ENCODE assay signal across 3 cellular contexts in genomic region chr2:120371969-120372625, GRCh38.
TF ChIP-seq lines count a peak whose summit lies in the region.

No MANE protein-coding gene starts in this region.

TF ChIP-seq in H1, 55 proteins besides CTCF, POLR2A, EP300 and RAD21:
- peak; percentile 3 for TF ChIP-seq EZH2 (IDR thresholded peaks at IDR 0.05; ENCODE audit: low read depth, low read length, severe bottlenecking)
- no peak for TF ChIP-seq KDM4A (IDR thresholded peaks at IDR 0.05; ENCODE audit: low read depth, low read length, severe bottlenecking)
- no peak for TF ChIP-seq ATF3 (IDR thresholded peaks at IDR 0.05; ENCODE audit: insufficient read depth, low read depth, low read length)
- no peak for TF ChIP-seq SIN3A (conservative IDR thresholded peaks at IDR 0.05 in 1 of 2, IDR thresholded peaks at IDR 0.05 in 1 of 2; ENCODE audit: low read depth in 1 of 2, low read length in 2 of 2)
- TF ChIP-seq, protein P1, sequence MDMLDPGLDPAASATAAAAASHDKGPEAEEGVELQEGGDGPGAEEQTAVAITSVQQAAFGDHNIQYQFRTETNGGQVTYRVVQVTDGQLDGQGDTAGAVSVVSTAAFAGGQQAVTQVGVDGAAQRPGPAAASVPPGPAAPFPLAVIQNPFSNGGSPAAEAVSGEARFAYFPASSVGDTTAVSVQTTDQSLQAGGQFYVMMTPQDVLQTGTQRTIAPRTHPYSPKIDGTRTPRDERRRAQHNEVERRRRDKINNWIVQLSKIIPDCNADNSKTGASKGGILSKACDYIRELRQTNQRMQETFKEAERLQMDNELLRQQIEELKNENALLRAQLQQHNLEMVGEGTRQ (IDR thresholded peaks at IDR 0.05; ENCODE audit: low read length), result no peak
- TF ChIP-seq CHD1 (IDR thresholded peaks at IDR 0.05; ENCODE audit: low read depth, low read length), result no peak
- 0 out of 2 replicates have a peak, but pooled peaks have one; percentile 25 for TF ChIP-seq YY1 (IDR thresholded peaks at IDR 0.05; ENCODE audit: low read depth, low read length)

TF ChIP-seq in HepG2, 621 proteins besides CTCF, POLR2A, EP300 and RAD21 (continues in another document):
- TF ChIP-seq ZFP36L2 (CRISPR knock-in tag; IDR thresholded peaks at IDR 0.05) (no peak), PHF8 (CRISPR knock-in tag; IDR thresholded peaks at IDR 0.05) (no peak), PRDM4 (CRISPR knock-in tag; IDR thresholded peaks at IDR 0.05; ENCODE audit: borderline replicate concordance) (no peak), HNRNPL (IDR thresholded peaks at IDR 0.05; ENCODE audit: low read depth, low read length) (no peak), RNF219 (CRISPR knock-in tag; IDR thresholded peaks at IDR 0.05) (no peak), NRL (CRISPR knock-in tag; IDR thresholded peaks at IDR 0.05; ENCODE audit: borderline replicate concordance) (peak; percentile 67; the same call in 1 of the 2 replicates), MIER2 (CRISPR knock-in tag; IDR thresholded peaks at IDR 0.05) (no peak), PHF20 (CRISPR knock-in tag; IDR thresholded peaks at IDR 0.05) (no peak), ZNF572 (CRISPR knock-in tag; IDR thresholded peaks at IDR 0.05) (no peak), ZNF10 (CRISPR knock-in tag; IDR thresholded peaks at IDR 0.05; ENCODE audit: borderline replicate concordance, low read depth) (no peak), HOXA7 (CRISPR knock-in tag; IDR thresholded peaks at IDR 0.05) (no peak), CHD4 (IDR thresholded peaks at IDR 0.05; ENCODE audit: borderline replicate concordance, low read length) (no peak)
- TF ChIP-seq, protein P2, sequence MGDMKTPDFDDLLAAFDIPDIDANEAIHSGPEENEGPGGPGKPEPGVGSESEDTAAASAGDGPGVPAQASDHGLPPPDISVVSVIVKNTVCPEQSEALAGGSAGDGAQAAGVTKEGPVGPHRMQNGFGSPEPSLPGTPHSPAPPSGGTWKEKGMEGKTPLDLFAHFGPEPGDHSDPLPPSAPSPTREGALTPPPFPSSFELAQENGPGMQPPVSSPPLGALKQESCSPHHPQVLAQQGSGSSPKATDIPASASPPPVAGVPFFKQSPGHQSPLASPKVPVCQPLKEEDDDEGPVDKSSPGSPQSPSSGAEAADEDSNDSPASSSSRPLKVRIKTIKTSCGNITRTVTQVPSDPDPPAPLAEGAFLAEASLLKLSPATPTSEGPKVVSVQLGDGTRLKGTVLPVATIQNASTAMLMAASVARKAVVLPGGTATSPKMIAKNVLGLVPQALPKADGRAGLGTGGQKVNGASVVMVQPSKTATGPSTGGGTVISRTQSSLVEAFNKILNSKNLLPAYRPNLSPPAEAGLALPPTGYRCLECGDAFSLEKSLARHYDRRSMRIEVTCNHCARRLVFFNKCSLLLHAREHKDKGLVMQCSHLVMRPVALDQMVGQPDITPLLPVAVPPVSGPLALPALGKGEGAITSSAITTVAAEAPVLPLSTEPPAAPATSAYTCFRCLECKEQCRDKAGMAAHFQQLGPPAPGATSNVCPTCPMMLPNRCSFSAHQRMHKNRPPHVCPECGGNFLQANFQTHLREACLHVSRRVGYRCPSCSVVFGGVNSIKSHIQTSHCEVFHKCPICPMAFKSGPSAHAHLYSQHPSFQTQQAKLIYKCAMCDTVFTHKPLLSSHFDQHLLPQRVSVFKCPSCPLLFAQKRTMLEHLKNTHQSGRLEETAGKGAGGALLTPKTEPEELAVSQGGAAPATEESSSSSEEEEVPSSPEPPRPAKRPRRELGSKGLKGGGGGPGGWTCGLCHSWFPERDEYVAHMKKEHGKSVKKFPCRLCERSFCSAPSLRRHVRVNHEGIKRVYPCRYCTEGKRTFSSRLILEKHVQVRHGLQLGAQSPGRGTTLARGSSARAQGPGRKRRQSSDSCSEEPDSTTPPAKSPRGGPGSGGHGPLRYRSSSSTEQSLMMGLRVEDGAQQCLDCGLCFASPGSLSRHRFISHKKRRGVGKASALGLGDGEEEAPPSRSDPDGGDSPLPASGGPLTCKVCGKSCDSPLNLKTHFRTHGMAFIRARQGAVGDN (CRISPR knock-in tag; IDR thresholded peaks at IDR 0.05), result peak; percentile 27; the same call in 1 of the 2 replicates

TF ChIP-seq in GM12891, 5 proteins besides CTCF, POLR2A, EP300 and RAD21:
- TF ChIP-seq PAX5 (IDR thresholded peaks at IDR 0.05; ENCODE audit: insufficient read depth, low read length, severe bottlenecking) (no peak), POLR2AphosphoS5 (IDR thresholded peaks at IDR 0.05; ENCODE audit: low read depth, low read length) (no peak), TAF1 (IDR thresholded peaks at IDR 0.05; ENCODE audit: low read depth, low read length) (no peak), POU2F2 (IDR thresholded peaks at IDR 0.05; ENCODE audit: low read depth, low read length) (no peak)
